Comparison of ENCODE assay signal across 9 cellular contexts in genomic region chr12:123094349-123095073, GRCh38. TPM values are rescaled to one million over a fixed set of nuclear protein-coding genes. Genes with fewer than 3 reads are reported as not detected.
A peak's percentile ranks its signal among the peaks of the same experiment; 100 is the strongest.
DNase-seq lines count a peak whose midpoint lies in the region; ATAC-seq and TF ChIP-seq lines count a peak whose summit lies in the region.
"Had no signal": no experiment of that assay in that cellular context is flagged by ENCODE, and none has a peak within 500 bp of the region (broad histone marks: within the 10 kb centered on the region; RNA-seq: fewer than 3 reads in every experiment).

No MANE protein-coding gene starts in this region.

- H3K4me1 ChIP-seq in RWPE2 (ENCODE audit: insufficient read depth, poor library complexity, severe bottlenecking): peaks cover 26% of the 10 kb centered on the region
- peaks cover 19 to 21% of the 10 kb centered on the region in 2 experiments for H3K4me1 ChIP-seq in trophoblast cell (ENCODE audit: control insufficient read depth in 1 of 2, insufficient read depth in 2 of 2, low read length in 2 of 2)

- peak overlapping the region; percentile 14 for H2BK120ac ChIP-seq in trophoblast cell (ENCODE audit: insufficient read depth, low read length, poor library complexity)

- peaks cover 16 to 33% (median 24%) of the 10 kb centered on the region in 4 donors for H3K4me1 Mint-ChIP-seq in naive thymus-derived CD8-positive, alpha-beta T cell

- H3K27me3 ChIP-seq in RWPE2 (ENCODE audit: insufficient read depth, poor library complexity, severe bottlenecking) (no peaks in the 10 kb centered on the region), trophoblast cell (ENCODE audit: insufficient read depth, low read length) (no peaks in the 10 kb centered on the region)

- no peak overlapping the region for H3K4ac ChIP-seq in trophoblast cell (ENCODE audit: low read depth, low read length)

- no peak overlapping the region for H3K9ac ChIP-seq in trophoblast cell (ENCODE audit: low read length)

- no peaks in the 10 kb centered on the region for H3K79me2 ChIP-seq in trophoblast cell (ENCODE audit: control insufficient read depth, insufficient read depth, low read length, poor library complexity)

- DNase-seq in Caki2 (ENCODE audit: low read depth) (peak; percentile 52), RWPE2 (ENCODE audit: low spot score) (no peak), fibroblast of pulmonary artery (ENCODE audit: low read depth) (peak; percentile 64), trophoblast cell (peak; percentile 44 to 71), NCI-H1436 (lab: John Stamatoyannopoulos, UW) (no peak), NCI-H2227 (lab: John Stamatoyannopoulos, UW; ENCODE audit: unreplicated experiment) (no peak)
- DNase-seq in naive thymus-derived CD8-positive, alpha-beta T cell: no peak
- DNase-seq: activated naive CD4-positive, alpha-beta T cell treated with anti-CD3 and anti-CD28 coated beads for 36 hours had no signal

- peak overlapping the region; percentile 32 for H4K8ac ChIP-seq in trophoblast cell (ENCODE audit: low read depth, low read length)

- H3K4me3 ChIP-seq in RWPE2 (ENCODE audit: severe bottlenecking): no peak overlapping the region
- no peak overlapping the region for H3K4me3 ChIP-seq in fibroblast of pulmonary artery (replicated peaks; ENCODE audit: low read depth, low read length)
- H3K4me3 ChIP-seq in trophoblast cell (ENCODE audit: low read depth, low read length): no peak overlapping the region

- POLR2A ChIA-PET in naive thymus-derived CD8-positive, alpha-beta T cell (lab: Charles Lee): no interaction called here

- H3K23ac ChIP-seq in trophoblast cell (ENCODE audit: low read length): no peak overlapping the region

- no peaks in the 10 kb centered on the region for H3K36me3 ChIP-seq in RWPE2 (ENCODE audit: low read depth)
- no peaks in the 10 kb centered on the region for H3K36me3 ChIP-seq in trophoblast cell (ENCODE audit: control insufficient read depth in 1 of 2, insufficient read depth in 2 of 2, low read length in 2 of 2)

- peak overlapping the region in 1 of 10 donors; percentile 15 for H3K27ac Mint-ChIP-seq in naive thymus-derived CD8-positive, alpha-beta T cell
- H3K27ac Mint-ChIP-seq: activated naive CD4-positive, alpha-beta T cell treated with anti-CD3 and anti-CD28 coated beads for 36 hours had no signal

- H4K91ac ChIP-seq in trophoblast cell (ENCODE audit: low read depth, low read length): peak overlapping the region; percentile 73

- H3K27me3 Mint-ChIP-seq in naive thymus-derived CD8-positive, alpha-beta T cell: no peaks in the 10 kb centered on the region

- no peak overlapping the region for H4K12ac ChIP-seq in trophoblast cell (ENCODE audit: low read depth, low read length)

- peak overlapping the region; percentile 57 for H2AK5ac ChIP-seq in trophoblast cell (ENCODE audit: low read length)

- H3K9me3 Mint-ChIP-seq in naive thymus-derived CD8-positive, alpha-beta T cell: no peaks in the 10 kb centered on the region
- H3K9me3 Mint-ChIP-seq: activated naive CD4-positive, alpha-beta T cell treated with anti-CD3 and anti-CD28 coated beads for 36 hours had no signal

- ATAC-seq in RWPE2 (ENCODE audit: low read depth) (peak; percentile 62; the same call in 2 of the 3 replicates), GM19035 (IDR thresholded peaks at IDR 0.05; ENCODE audit: unreplicated experiment) (no peak)
- ATAC-seq in naive thymus-derived CD8-positive, alpha-beta T cell: no peak

- no peak overlapping the region for H2AFZ ChIP-seq in trophoblast cell (ENCODE audit: insufficient read depth, low read length, poor library complexity)

- H3K27ac ChIP-seq in RWPE2 (ENCODE audit: poor library complexity, severe bottlenecking): no peak overlapping the region
- no peak overlapping the region for H3K27ac ChIP-seq in trophoblast cell (ENCODE audit: low read depth, low read length)

- in situ Hi-C loops in Caki2 (cut with HindIII; ENCODE audit: low pct_unique_long_range_greater_than_20kb, low sequenced_read_pairs): no loop called here

- no CpG with 5 or more reads among the region's 18 CpGs for WGBS in trophoblast cell (ENCODE audit: extremely low coverage, insufficient coverage, insufficient read length)

- H3K79me1 ChIP-seq in trophoblast cell (ENCODE audit: low read length): peaks cover 8% of the 10 kb centered on the region

- no peaks in the 10 kb centered on the region for H3K9me3 ChIP-seq in RWPE2 (ENCODE audit: severe bottlenecking)
- H3K9me3 ChIP-seq in trophoblast cell (ENCODE audit: insufficient read depth, low read depth, low read length): no peaks in the 10 kb centered on the region

- H3K18ac ChIP-seq in trophoblast cell (ENCODE audit: low read length): peak overlapping the region; percentile 60

- H3K36me3 Mint-ChIP-seq in naive thymus-derived CD8-positive, alpha-beta T cell: peaks cover 0 to 7% (median 3%) of the 10 kb centered on the region in 3 donors

- no peak overlapping the region for H3K4me3 Mint-ChIP-seq in naive thymus-derived CD8-positive, alpha-beta T cell
- H3K4me3 Mint-ChIP-seq: activated naive CD4-positive, alpha-beta T cell treated with anti-CD3 and anti-CD28 coated beads for 36 hours had no signal

- TF ChIP-seq CTCF in RWPE2 (IDR thresholded peaks at IDR 0.05; ENCODE audit: poor library complexity, severe bottlenecking) (no peak), fibroblast of pulmonary artery (IDR thresholded peaks at IDR 0.05; ENCODE audit: low read length, missing control alignments) (no peak)

- peak overlapping the region; percentile 28 for H3K14ac ChIP-seq in trophoblast cell (ENCODE audit: low read length)

- no peak overlapping the region for H3K4me2 ChIP-seq in trophoblast cell (ENCODE audit: low read length)

- H2BK12ac ChIP-seq in trophoblast cell (ENCODE audit: low read length): peak overlapping the region; percentile 64

- no peak overlapping the region for H2BK5ac ChIP-seq in trophoblast cell (ENCODE audit: low read depth, low read length, poor library complexity)

RNA-seq across cellular contexts. Expression of gene PITPNM2, which starts 56.4 kb away (rescaled TPM):
- 4.7 and 8.0 TPM in 2 replicates for total RNA-seq in Caki2 (2014; rRNA removed; shearing (Covaris generic); ENCODE audit: low replicate concordance)
- polyA plus RNA-seq in trophoblast cell (2013): 4.4 and 4.5 TPM in 2 replicates
- 10 to 100 TPM; 36.9 to 42.7 TPM for total RNA-seq in naive thymus-derived CD8-positive, alpha-beta T cell
- polyA plus RNA-seq in naive thymus-derived CD8-positive, alpha-beta T cell: 1 to 10 TPM; 4.0 to 6.3 (median 4.7) TPM

Comparison
In these comparisons a context has a peak if more than half of its experiments do, and no peak if none do; other contexts are left out.
1. DNase-seq: peak in Caki2 (single experiment), fibroblast of pulmonary artery (single experiment) and trophoblast cell (2 of 2); none in RWPE2 (single experiment), NCI-H1436 (single experiment), naive thymus-derived CD8-positive, alpha-beta T cell (0 of 10) and NCI-H2227 (single experiment).